In genomic region chr21:27693376-27693775, GRCh38 we compare ENCODE assay signal across 16 cellular contexts.
DNase-seq lines count a peak whose midpoint lies in the region; ATAC-seq, FAIRE-seq and TF ChIP-seq lines count a peak whose summit lies in the region.
"Had no signal": no experiment of that assay in that cellular context is flagged by ENCODE, and none has a peak within 500 bp of the region (broad histone marks: within the 10 kb centered on the region; RNA-seq: fewer than 3 reads in every experiment).

No MANE protein-coding gene starts in this region.

- H3K36me3 ChIP-seq in bronchial epithelial cell (ENCODE audit: control insufficient read depth, insufficient read depth, low read length): no peaks in the 10 kb centered on the region
- H3K36me3 ChIP-seq in kidney epithelial cell (ENCODE audit: control insufficient read depth, insufficient read depth, low read length): no peaks in the 10 kb centered on the region
- no peaks in the 10 kb centered on the region for H3K36me3 ChIP-seq in body of pancreas (replicated peaks in 1 of 2; ENCODE audit: insufficient read depth in 1 of 2, low read depth in 2 of 2)

- H3K27me3 ChIP-seq in bronchial epithelial cell (ENCODE audit: control insufficient read depth, insufficient read depth, low read length): no peaks in the 10 kb centered on the region
- no peaks in the 10 kb centered on the region for H3K27me3 ChIP-seq in kidney epithelial cell (ENCODE audit: control insufficient read depth, insufficient read depth, low read length)
- no peaks in the 10 kb centered on the region for H3K27me3 ChIP-seq in body of pancreas

- 76 to 86% methylated on average over 6 of the region's 6 CpGs for WGBS in body of pancreas, 2 donors

- H3K9me3 ChIP-seq in body of pancreas: no peaks in the 10 kb centered on the region

- DNase-seq in AG10803 (ENCODE audit: low read depth): peak; percentile 90
- DNase-seq in LoVo (ENCODE audit: low spot score): peak; percentile 2
- peak; percentile 99 for DNase-seq in bronchial epithelial cell (ENCODE audit: low read depth)
- DNase-seq in kidney epithelial cell (ENCODE audit: low read depth): peak; percentile 56
- DNase-seq in body of pancreas: no peak
- no peak for DNase-seq in stimulated activated CD4-positive, alpha-beta T cell treated with anti-CD3 and anti-CD28 coated beads, Interleukin-2, amount 100 ng/mL, for 48 hours
- no peak for DNase-seq in germinal center (ENCODE audit: low spot score)
- no peak for DNase-seq in NCI-H446 (lab: John Stamatoyannopoulos, UW)
- DNase-seq: activated naive CD8-positive, alpha-beta T cell treated with anti-CD3 and anti-CD28 coated beads, Interleukin-2, amount 10 ng/mL, durations not matched to agents 7 days and 5 days; NCI-H2227 treated with DMSO at 0.1 percent for 48 hours; stimulated activated CD4-positive, alpha-beta T cell treated with anti-CD3 and anti-CD28 coated beads, Interleukin-4, amount 100 ng/mL, for 24 hours had no signal

- H3K4me1 ChIP-seq in body of pancreas: no peaks in the 10 kb centered on the region

- no peak for ATAC-seq in body of pancreas
- ATAC-seq: activated CD4-positive, CD25-positive, alpha-beta regulatory T cell treated with anti-CD3 and anti-CD28 coated beads, Interleukin-2, amount 50 U/mL, for 24 hours; HCT116; stimulated activated memory B cell treated with anti-CD40 and anti-IgM and Interleukin-4, amounts not matched to agents 10 μg/mL and 1 μg/mL and 100 μg/mL, for 72 hours had no signal

- intact Hi-C loops in body of pancreas (cut with DNase I): no loop called here

- no peak for TF ChIP-seq POLR2A in body of pancreas (IDR thresholded peaks at IDR 0.05)

- no peak for FAIRE-seq in bronchial epithelial cell (lab: Jason Lieb, UNC)

- H3K27ac ChIP-seq in body of pancreas: no peak overlapping the region
- H3K27ac ChIP-seq: C4-2B, HL-60 had no signal

- H3K4me3 ChIP-seq in AG10803 (ENCODE audit: low read length) (no peak overlapping the region), bronchial epithelial cell (ENCODE audit: low read depth, low read length) (no peak overlapping the region), kidney epithelial cell (ENCODE audit: low read depth, low read length) (no peak overlapping the region), body of pancreas (no peak overlapping the region)

- TF ChIP-seq CTCF in AG10803 (conservative IDR thresholded peaks at IDR 0.05; ENCODE audit: low read length): no peak
- TF ChIP-seq CTCF in bronchial epithelial cell (IDR thresholded peaks at IDR 0.05; ENCODE audit: insufficient read depth, low read length, severe bottlenecking): no peak
- TF ChIP-seq CTCF in kidney epithelial cell (IDR thresholded peaks at IDR 0.05; ENCODE audit: insufficient read depth, low read length, poor library complexity, severe bottlenecking): no peak
- no peak for TF ChIP-seq CTCF in body of pancreas (IDR thresholded peaks at IDR 0.05)

Comparison
In these comparisons a context has a peak if more than half of its experiments do, and no peak if none do; other contexts are left out.
1. DNase-seq: peak in AG10803 (single experiment), LoVo (single experiment), bronchial epithelial cell (single experiment) and kidney epithelial cell (single experiment); none in body of pancreas (0 of 4), stimulated activated CD4-positive, alpha-beta T cell treated with anti-CD3 and anti-CD28 coated beads, Interleukin-2, amount 100 ng/mL, for 48 hours (0 of 2), germinal center (single experiment) and NCI-H446 (0 of 2).